1 cellular context compared by ENCODE assay signal in genomic region chr19:54189020-54189667, GRCh38.
TF ChIP-seq lines count a peak whose summit lies in the region.

A gene with protein sequence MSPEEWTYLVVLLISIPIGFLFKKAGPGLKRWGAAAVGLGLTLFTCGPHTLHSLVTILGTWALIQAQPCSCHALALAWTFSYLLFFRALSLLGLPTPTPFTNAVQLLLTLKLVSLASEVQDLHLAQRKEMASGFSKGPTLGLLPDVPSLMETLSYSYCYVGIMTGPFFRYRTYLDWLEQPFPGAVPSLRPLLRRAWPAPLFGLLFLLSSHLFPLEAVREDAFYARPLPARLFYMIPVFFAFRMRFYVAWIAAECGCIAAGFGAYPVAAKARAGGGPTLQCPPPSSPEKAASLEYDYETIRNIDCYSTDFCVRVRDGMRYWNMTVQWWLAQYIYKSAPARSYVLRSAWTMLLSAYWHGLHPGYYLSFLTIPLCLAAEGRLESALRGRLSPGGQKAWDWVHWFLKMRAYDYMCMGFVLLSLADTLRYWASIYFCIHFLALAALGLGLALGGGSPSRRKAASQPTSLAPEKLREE (minus strand): TSS chr19:54189580. CDS start chr19:54188508, 1,072 bp downstream.

TF ChIP-seq in HepG2, 621 proteins besides CTCF, POLR2A, EP300 and RAD21 (continued from another document and continues in another):
- TF ChIP-seq, protein P1, sequence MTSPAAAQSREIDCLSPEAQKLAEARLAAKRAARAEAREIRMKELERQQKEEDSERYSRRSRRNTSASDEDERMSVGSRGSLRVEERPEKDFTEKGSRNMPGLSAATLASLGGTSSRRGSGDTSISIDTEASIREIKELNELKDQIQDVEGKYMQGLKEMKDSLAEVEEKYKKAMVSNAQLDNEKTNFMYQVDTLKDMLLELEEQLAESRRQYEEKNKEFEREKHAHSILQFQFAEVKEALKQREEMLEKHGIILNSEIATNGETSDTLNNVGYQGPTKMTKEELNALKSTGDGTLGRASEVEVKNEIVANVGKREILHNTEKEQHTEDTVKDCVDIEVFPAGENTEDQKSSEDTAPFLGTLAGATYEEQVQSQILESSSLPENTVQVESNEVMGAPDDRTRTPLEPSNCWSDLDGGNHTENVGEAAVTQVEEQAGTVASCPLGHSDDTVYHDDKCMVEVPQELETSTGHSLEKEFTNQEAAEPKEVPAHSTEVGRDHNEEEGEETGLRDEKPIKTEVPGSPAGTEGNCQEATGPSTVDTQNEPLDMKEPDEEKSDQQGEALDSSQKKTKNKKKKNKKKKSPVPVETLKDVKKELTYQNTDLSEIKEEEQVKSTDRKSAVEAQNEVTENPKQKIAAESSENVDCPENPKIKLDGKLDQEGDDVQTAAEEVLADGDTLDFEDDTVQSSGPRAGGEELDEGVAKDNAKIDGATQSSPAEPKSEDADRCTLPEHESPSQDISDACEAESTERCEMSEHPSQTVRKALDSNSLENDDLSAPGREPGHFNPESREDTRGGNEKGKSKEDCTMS (CRISPR knock-in tag; conservative IDR thresholded peaks at IDR 0.05) = no peak
- TF ChIP-seq CREM (IDR thresholded peaks at IDR 0.05) (no peak), CREM (CRISPR knock-in tag; IDR thresholded peaks at IDR 0.05) (no peak), FOXA3 (CRISPR knock-in tag; IDR thresholded peaks at IDR 0.05) (0 out of 2 replicates have a peak, but pooled peaks have one; percentile 29), TSC22D2 (CRISPR knock-in tag; IDR thresholded peaks at IDR 0.05; ENCODE audit: borderline replicate concordance) (no peak), KLF9 (CRISPR knock-in tag; IDR thresholded peaks at IDR 0.05; ENCODE audit: low read depth) (no peak), RNF2 (conservative IDR thresholded peaks at IDR 0.05; ENCODE audit: low read depth) (0 out of 2 replicates have a peak, but pooled peaks have one; percentile 33), FIP1L1 (IDR thresholded peaks at IDR 0.05; ENCODE audit: borderline replicate concordance, insufficient read depth, low read depth, low read length) (no peak), ZNF234 (CRISPR knock-in tag; conservative IDR thresholded peaks at IDR 0.05) (no peak), PPARG (CRISPR knock-in tag; conservative IDR thresholded peaks at IDR 0.05) (no peak), KDM1A (CRISPR knock-in tag; IDR thresholded peaks at IDR 0.05) (no peak), DNMT3B (CRISPR knock-in tag; conservative IDR thresholded peaks at IDR 0.05) (no peak), KMT2B (CRISPR knock-in tag; IDR thresholded peaks at IDR 0.05) (no peak), ZNF468 (CRISPR knock-in tag; IDR thresholded peaks at IDR 0.05) (no peak), ZNF761 (CRISPR knock-in tag; conservative IDR thresholded peaks at IDR 0.05) (peak; percentile 84), ZNF563 (CRISPR knock-in tag; IDR thresholded peaks at IDR 0.05) (peak; percentile 63), HOXA5 (CRISPR knock-in tag; IDR thresholded peaks at IDR 0.05) (no peak), ZNF382 (CRISPR knock-in tag; IDR thresholded peaks at IDR 0.05; ENCODE audit: borderline replicate concordance) (no peak), MNT (IDR thresholded peaks at IDR 0.05) (no peak), ARID2 (CRISPR knock-in tag; IDR thresholded peaks at IDR 0.05; ENCODE audit: borderline replicate concordance) (no peak), ZIK1 (CRISPR knock-in tag; IDR thresholded peaks at IDR 0.05; ENCODE audit: borderline replicate concordance, low read depth) (no peak), HMG20A (CRISPR knock-in tag; IDR thresholded peaks at IDR 0.05; ENCODE audit: borderline replicate concordance) (no peak), FOXM1 (CRISPR knock-in tag; IDR thresholded peaks at IDR 0.05) (no peak), EEA1 (CRISPR knock-in tag; IDR thresholded peaks at IDR 0.05; ENCODE audit: borderline replicate concordance) (no peak), HDAC1 (CRISPR knock-in tag; IDR thresholded peaks at IDR 0.05) (peak; percentile 73), TBP (CRISPR knock-in tag; IDR thresholded peaks at IDR 0.05) (no peak), KLF6 (CRISPR knock-in tag; IDR thresholded peaks at IDR 0.05) (no peak), EED (CRISPR knock-in tag; IDR thresholded peaks at IDR 0.05) (no peak), ERF (CRISPR knock-in tag; IDR thresholded peaks at IDR 0.05) (no peak), ZNF713 (CRISPR knock-in tag; IDR thresholded peaks at IDR 0.05) (0 out of 2 replicates have a peak, but pooled peaks have one; percentile 49), ZMYM4 (CRISPR knock-in tag; IDR thresholded peaks at IDR 0.05) (peak; percentile 53; the same call in 1 of the 2 replicates), ZNF691 (CRISPR knock-in tag; IDR thresholded peaks at IDR 0.05; ENCODE audit: borderline replicate concordance, low read depth) (peak; percentile 81; the same call in 1 of the 2 replicates), ATF3 (CRISPR knock-in tag; IDR thresholded peaks at IDR 0.05) (0 out of 2 replicates have a peak, but pooled peaks have one; percentile 9), ZNF543 (CRISPR knock-in tag; IDR thresholded peaks at IDR 0.05) (peak; percentile 82; the same call in 1 of the 2 replicates), ZNF138 (CRISPR knock-in tag; IDR thresholded peaks at IDR 0.05; ENCODE audit: low read depth) (no peak), ZNF674 (CRISPR knock-in tag; IDR thresholded peaks at IDR 0.05; ENCODE audit: low read depth) (no peak), MTF1 (CRISPR knock-in tag; IDR thresholded peaks at IDR 0.05) (no peak), SRSF4 (IDR thresholded peaks at IDR 0.05; ENCODE audit: low read depth, low read length, poor library complexity, severe bottlenecking) (no peak), AHR (CRISPR knock-in tag; IDR thresholded peaks at IDR 0.05) (no peak), ZFP37 (CRISPR knock-in tag; IDR thresholded peaks at IDR 0.05; ENCODE audit: borderline replicate concordance) (0 out of 2 replicates have a peak, but pooled peaks have one; percentile 45), HNF4A (CRISPR knock-in tag; IDR thresholded peaks at IDR 0.05) (no peak)
- TF ChIP-seq, protein P2, sequence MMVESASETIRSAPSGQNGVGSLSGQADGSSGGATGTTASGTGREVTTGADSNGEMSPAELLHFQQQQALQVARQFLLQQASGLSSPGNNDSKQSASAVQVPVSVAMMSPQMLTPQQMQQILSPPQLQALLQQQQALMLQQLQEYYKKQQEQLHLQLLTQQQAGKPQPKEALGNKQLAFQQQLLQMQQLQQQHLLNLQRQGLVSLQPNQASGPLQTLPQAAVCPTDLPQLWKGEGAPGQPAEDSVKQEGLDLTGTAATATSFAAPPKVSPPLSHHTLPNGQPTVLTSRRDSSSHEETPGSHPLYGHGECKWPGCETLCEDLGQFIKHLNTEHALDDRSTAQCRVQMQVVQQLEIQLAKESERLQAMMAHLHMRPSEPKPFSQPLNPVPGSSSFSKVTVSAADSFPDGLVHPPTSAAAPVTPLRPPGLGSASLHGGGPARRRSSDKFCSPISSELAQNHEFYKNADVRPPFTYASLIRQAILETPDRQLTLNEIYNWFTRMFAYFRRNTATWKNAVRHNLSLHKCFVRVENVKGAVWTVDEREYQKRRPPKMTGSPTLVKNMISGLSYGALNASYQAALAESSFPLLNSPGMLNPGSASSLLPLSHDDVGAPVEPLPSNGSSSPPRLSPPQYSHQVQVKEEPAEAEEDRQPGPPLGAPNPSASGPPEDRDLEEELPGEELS (CRISPR knock-in tag; IDR thresholded peaks at IDR 0.05) = no peak; the same call in 1 of the 2 replicates
- TF ChIP-seq, protein P3, sequence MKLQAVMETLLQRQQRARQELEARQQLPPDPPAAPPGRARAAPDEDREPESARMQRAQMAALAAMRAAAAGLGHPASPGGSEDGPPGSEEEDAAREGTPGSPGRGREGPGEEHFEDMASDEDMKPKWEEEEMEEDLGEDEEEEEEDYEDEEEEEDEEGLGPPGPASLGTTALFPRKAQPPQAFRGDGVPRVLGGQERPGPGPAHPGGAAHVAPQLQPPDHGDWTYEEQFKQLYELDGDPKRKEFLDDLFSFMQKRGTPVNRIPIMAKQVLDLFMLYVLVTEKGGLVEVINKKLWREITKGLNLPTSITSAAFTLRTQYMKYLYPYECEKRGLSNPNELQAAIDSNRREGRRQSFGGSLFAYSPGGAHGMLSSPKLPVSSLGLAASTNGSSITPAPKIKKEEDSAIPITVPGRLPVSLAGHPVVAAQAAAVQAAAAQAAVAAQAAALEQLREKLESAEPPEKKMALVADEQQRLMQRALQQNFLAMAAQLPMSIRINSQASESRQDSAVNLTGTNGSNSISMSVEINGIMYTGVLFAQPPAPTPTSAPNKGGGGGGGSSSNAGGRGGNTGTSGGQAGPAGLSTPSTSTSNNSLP (IDR thresholded peaks at IDR 0.05; ENCODE audit: low read depth, low read length) = no peak
- TF ChIP-seq, protein P4, sequence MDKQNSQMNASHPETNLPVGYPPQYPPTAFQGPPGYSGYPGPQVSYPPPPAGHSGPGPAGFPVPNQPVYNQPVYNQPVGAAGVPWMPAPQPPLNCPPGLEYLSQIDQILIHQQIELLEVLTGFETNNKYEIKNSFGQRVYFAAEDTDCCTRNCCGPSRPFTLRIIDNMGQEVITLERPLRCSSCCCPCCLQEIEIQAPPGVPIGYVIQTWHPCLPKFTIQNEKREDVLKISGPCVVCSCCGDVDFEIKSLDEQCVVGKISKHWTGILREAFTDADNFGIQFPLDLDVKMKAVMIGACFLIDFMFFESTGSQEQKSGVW (CRISPR knock-in tag; IDR thresholded peaks at IDR 0.05; ENCODE audit: borderline replicate concordance) = no peak
- TF ChIP-seq, protein P5, sequence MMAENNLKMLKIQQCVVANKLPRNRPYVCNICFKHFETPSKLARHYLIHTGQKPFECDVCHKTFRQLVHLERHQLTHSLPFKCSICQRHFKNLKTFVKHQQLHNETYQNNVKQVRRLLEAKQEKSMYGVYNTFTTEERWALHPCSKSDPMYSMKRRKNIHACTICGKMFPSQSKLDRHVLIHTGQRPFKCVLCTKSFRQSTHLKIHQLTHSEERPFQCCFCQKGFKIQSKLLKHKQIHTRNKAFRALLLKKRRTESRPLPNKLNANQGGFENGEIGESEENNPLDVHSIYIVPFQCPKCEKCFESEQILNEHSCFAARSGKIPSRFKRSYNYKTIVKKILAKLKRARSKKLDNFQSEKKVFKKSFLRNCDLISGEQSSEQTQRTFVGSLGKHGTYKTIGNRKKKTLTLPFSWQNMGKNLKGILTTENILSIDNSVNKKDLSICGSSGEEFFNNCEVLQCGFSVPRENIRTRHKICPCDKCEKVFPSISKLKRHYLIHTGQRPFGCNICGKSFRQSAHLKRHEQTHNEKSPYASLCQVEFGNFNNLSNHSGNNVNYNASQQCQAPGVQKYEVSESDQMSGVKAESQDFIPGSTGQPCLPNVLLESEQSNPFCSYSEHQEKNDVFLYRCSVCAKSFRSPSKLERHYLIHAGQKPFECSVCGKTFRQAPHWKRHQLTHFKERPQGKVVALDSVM (CRISPR knock-in tag; IDR thresholded peaks at IDR 0.05) = peak; percentile 55; the same call in 1 of the 2 replicates
- TF ChIP-seq, protein P6, sequence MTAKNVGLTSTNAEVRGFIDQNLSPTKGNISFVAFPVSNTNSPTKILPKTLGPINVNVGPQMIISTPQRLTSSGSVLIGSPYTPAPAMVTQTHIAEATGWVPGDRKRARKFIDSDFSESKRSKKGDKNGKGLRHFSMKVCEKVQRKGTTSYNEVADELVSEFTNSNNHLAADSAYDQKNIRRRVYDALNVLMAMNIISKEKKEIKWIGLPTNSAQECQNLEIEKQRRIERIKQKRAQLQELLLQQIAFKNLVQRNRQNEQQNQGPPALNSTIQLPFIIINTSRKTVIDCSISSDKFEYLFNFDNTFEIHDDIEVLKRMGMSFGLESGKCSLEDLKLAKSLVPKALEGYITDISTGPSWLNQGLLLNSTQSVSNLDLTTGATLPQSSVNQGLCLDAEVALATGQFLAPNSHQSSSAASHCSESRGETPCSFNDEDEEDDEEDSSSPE (CRISPR knock-in tag; IDR thresholded peaks at IDR 0.05) = peak; percentile 63
- TF ChIP-seq, protein P7, sequence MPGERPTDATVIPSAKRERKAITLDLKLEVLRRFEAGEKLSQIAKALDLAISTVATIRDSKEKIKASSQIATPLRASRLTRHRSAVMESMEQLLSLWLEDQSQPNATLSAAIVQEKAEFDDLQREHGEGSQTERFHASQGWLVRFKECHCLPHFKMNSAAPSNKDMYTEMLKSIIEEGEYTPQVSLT (CRISPR knock-in tag; IDR thresholded peaks at IDR 0.05; ENCODE audit: borderline replicate concordance, low read depth) = no peak
- TF ChIP-seq, protein P8, sequence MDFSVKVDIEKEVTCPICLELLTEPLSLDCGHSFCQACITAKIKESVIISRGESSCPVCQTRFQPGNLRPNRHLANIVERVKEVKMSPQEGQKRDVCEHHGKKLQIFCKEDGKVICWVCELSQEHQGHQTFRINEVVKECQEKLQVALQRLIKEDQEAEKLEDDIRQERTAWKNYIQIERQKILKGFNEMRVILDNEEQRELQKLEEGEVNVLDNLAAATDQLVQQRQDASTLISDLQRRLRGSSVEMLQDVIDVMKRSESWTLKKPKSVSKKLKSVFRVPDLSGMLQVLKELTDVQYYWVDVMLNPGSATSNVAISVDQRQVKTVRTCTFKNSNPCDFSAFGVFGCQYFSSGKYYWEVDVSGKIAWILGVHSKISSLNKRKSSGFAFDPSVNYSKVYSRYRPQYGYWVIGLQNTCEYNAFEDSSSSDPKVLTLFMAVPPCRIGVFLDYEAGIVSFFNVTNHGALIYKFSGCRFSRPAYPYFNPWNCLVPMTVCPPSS (IDR thresholded peaks at IDR 0.05) = no peak
